11 cellular contexts compared by ENCODE assay signal in genomic region chr10:114856544-114857287, GRCh38. TPM values are rescaled to one million over a fixed set of nuclear protein-coding genes. Genes with fewer than 3 reads are reported as not detected.
DNase-seq lines count a peak whose midpoint lies in the region; ATAC-seq and TF ChIP-seq lines count a peak whose summit lies in the region.
"Had no signal": no experiment of that assay in that cellular context is flagged by ENCODE, and none has a peak within 500 bp of the region (broad histone marks: within the 10 kb centered on the region; RNA-seq: fewer than 3 reads in every experiment).

No MANE protein-coding gene starts in this region.

- H3K36me3 ChIP-seq in CD8-positive, alpha-beta T cell (ENCODE audit: insufficient read depth, low read length), result peaks cover 17% of the 10 kb centered on the region
- H3K36me3 ChIP-seq in MM.1S (replicated peaks; ENCODE audit: insufficient read depth, low read length), result peaks cover 8% of the 10 kb centered on the region; the same call in 1 of the 2 replicates
- H3K36me3 ChIP-seq in muscle layer of colon (ENCODE audit: insufficient read depth, low read length), result peaks cover 38% of the 10 kb centered on the region

- no peak overlapping the region for H3K4me3 ChIP-seq in CD8-positive, alpha-beta T cell (ENCODE audit: low read depth, low read length)
- H3K4me3 ChIP-seq in MM.1S (ENCODE audit: low read length) (peak overlapping the region; percentile 6; the same call in 1 of the 2 replicates), muscle layer of colon (ENCODE audit: low read depth in 1 of 2, low read length in 2 of 2) (peak overlapping the region in 1 of 2 donors; percentile 16)
- H3K4me3 ChIP-seq: HAP-1 had no signal

- H3K36me3 Mint-ChIP-seq in CD8-positive, alpha-beta T cell, result peaks cover 82% of the 10 kb centered on the region
- no peaks in the 10 kb centered on the region for H3K36me3 Mint-ChIP-seq in glutamatergic neuron (ENCODE audit: unreplicated experiment)

- H3K9me3 Mint-ChIP-seq in CD8-positive, alpha-beta T cell, result no peaks in the 10 kb centered on the region
- H3K9me3 Mint-ChIP-seq in glutamatergic neuron (ENCODE audit: unreplicated experiment), result no peaks in the 10 kb centered on the region
- H3K9me3 Mint-ChIP-seq: dendritic cell treated with granulocyte-macrophage colony-stimulating factor and Interleukin-4, amounts not matched to agents 40 ng/mL and 50 ng/mL, for 4 days; neural crest cell had no signal

- H4K20me1 ChIP-seq in MM.1S (ENCODE audit: insufficient read depth, low read length), result no peaks in the 10 kb centered on the region

- no peaks in the 10 kb centered on the region for H3K9me2 ChIP-seq in MM.1S (replicated peaks; ENCODE audit: insufficient read depth, low read length)

- H3K9ac ChIP-seq in MM.1S (ENCODE audit: low read length), result peak overlapping the region; percentile 24; the same call in 1 of the 2 replicates
- H3K9ac ChIP-seq in muscle layer of colon (ENCODE audit: low read length), result no peak overlapping the region

- CTCF ChIA-PET in CD8-positive, alpha-beta T cell (lab: Charles Lee), result interaction anchor here (0.6 kb wide), 1 partner anchor 44 kb away, joined by 4 read pairs; no protein-coding TSS in a partner anchor

- peak; percentile 20 for ATAC-seq in CD8-positive, alpha-beta T cell
- ATAC-seq in HG03108 (IDR thresholded peaks at IDR 0.05; ENCODE audit: unreplicated experiment) (no peak), HG02840 (IDR thresholded peaks at IDR 0.05; ENCODE audit: low FRiP score, unreplicated experiment) (no peak)

- H3K79me2 ChIP-seq in MM.1S (ENCODE audit: low read length), result no peaks in the 10 kb centered on the region

- TF ChIP-seq CTCF in CD8-positive, alpha-beta T cell (IDR thresholded peaks at IDR 0.05), result no peak
- no peak for TF ChIP-seq CTCF in MM.1S (IDR thresholded peaks at IDR 0.05; ENCODE audit: low read length)
- TF ChIP-seq CTCF in glutamatergic neuron (IDR thresholded peaks at IDR 0.05; ENCODE audit: partially characterized antibody, unreplicated experiment), result no peak

- POLR2A ChIA-PET in CD8-positive, alpha-beta T cell (lab: Charles Lee), result no interaction called here

- H3K9me3 ChIP-seq in CD8-positive, alpha-beta T cell (ENCODE audit: low read length), result no peaks in the 10 kb centered on the region
- H3K9me3 ChIP-seq in MM.1S (replicated peaks; ENCODE audit: insufficient read depth, low read length) (no peaks in the 10 kb centered on the region), muscle layer of colon (ENCODE audit: low read length) (no peaks in the 10 kb centered on the region)
- H3K9me3 ChIP-seq: HAP-1 had no signal

- no peaks in the 10 kb centered on the region for H3K27me3 Mint-ChIP-seq in CD8-positive, alpha-beta T cell (ENCODE audit: low read depth)
- H3K27me3 Mint-ChIP-seq in glutamatergic neuron (ENCODE audit: unreplicated experiment), result no peaks in the 10 kb centered on the region
- H3K27me3 Mint-ChIP-seq: dendritic cell treated with granulocyte-macrophage colony-stimulating factor and Interleukin-4, amounts not matched to agents 40 ng/mL and 50 ng/mL, for 4 days had no signal

- no peak overlapping the region for H2AFZ ChIP-seq in MM.1S (ENCODE audit: low read length)

- no peaks in the 10 kb centered on the region for H3K27me3 ChIP-seq in CD8-positive, alpha-beta T cell (ENCODE audit: insufficient read depth, low read length)
- H3K27me3 ChIP-seq in MM.1S (replicated peaks; ENCODE audit: insufficient read depth, low read length) (no peaks in the 10 kb centered on the region), muscle layer of colon (ENCODE audit: control insufficient read depth in 1 of 2, insufficient read depth in 2 of 2, low read length in 2 of 2) (no peaks in the 10 kb centered on the region)

- intact Hi-C loops in CD8-positive, alpha-beta T cell (cut with DNase I, micrococcal nuclease), result no loop called here

- peak overlapping the region; percentile 64 for H3K27ac Mint-ChIP-seq in CD8-positive, alpha-beta T cell
- no peak overlapping the region for H3K27ac Mint-ChIP-seq in glutamatergic neuron (ENCODE audit: unreplicated experiment)
- H3K27ac Mint-ChIP-seq: dendritic cell treated with granulocyte-macrophage colony-stimulating factor and Interleukin-4, amounts not matched to agents 40 ng/mL and 50 ng/mL, for 4 days had no signal

- H3K27ac ChIP-seq in CD8-positive, alpha-beta T cell (ENCODE audit: low read depth, low read length), result no peak overlapping the region
- H3K27ac ChIP-seq in MM.1S (ENCODE audit: low read length) (peak overlapping the region; percentile 75), muscle layer of colon (ENCODE audit: low read depth, low read length) (peak overlapping the region; percentile 3)

- DNase-seq in CD8-positive, alpha-beta T cell, result no peak
- DNase-seq in MM.1S (peak; percentile 42), activated gamma-delta T cell (lab: John Stamatoyannopoulos, UW) (no peak), glutamatergic neuron (no peak)
- DNase-seq in central memory CD4-positive, alpha-beta T cell, result peak; percentile 15

- no peaks in the 10 kb centered on the region for H3K4me1 ChIP-seq in CD8-positive, alpha-beta T cell (ENCODE audit: insufficient read depth, low read length)
- peaks cover 14% of the 10 kb centered on the region; the same call in 1 of the 2 replicates for H3K4me1 ChIP-seq in MM.1S (ENCODE audit: low read length)
- peaks cover 37% of the 10 kb centered on the region for H3K4me1 ChIP-seq in muscle layer of colon (ENCODE audit: insufficient read depth, low read length)

- H3K4me1 Mint-ChIP-seq in CD8-positive, alpha-beta T cell (ENCODE audit: low read depth), result peaks cover 18% of the 10 kb centered on the region
- H3K4me1 Mint-ChIP-seq in glutamatergic neuron (ENCODE audit: low read depth, unreplicated experiment), result no peaks in the 10 kb centered on the region
- H3K4me1 Mint-ChIP-seq: neural crest cell had no signal

- H3K4me3 Mint-ChIP-seq in CD8-positive, alpha-beta T cell, result peak overlapping the region; percentile 26
- H3K4me3 Mint-ChIP-seq in glutamatergic neuron (ENCODE audit: unreplicated experiment), result no peak overlapping the region
- H3K4me3 Mint-ChIP-seq: dendritic cell treated with granulocyte-macrophage colony-stimulating factor and Interleukin-4, amounts not matched to agents 40 ng/mL and 50 ng/mL, for 4 days; neural crest cell had no signal

- H3F3A ChIP-seq in MM.1S (ENCODE audit: insufficient read depth, low read length), result peaks cover 31% of the 10 kb centered on the region

- peak overlapping the region; percentile 52; the same call in 1 of the 2 replicates for H3K4me2 ChIP-seq in MM.1S (ENCODE audit: low read depth, low read length)

RNA-seq across cellular contexts. Expression of gene FHIP2A, which starts 35.1 kb away (rescaled TPM):
- 10 to 100 TPM; 62.0 to 66.4 TPM for total RNA-seq in CD8-positive, alpha-beta T cell
- 31.7 TPM for total RNA-seq in glutamatergic neuron (ENCODE audit: unreplicated experiment)

Comparison
In these comparisons a context has a peak if more than half of its experiments do, and no peak if none do; other contexts are left out.
1. DNase-seq: peak in MM.1S (single experiment) and central memory CD4-positive, alpha-beta T cell (single experiment); none in CD8-positive, alpha-beta T cell (0 of 7), activated gamma-delta T cell (single experiment) and glutamatergic neuron (single experiment).